ENCODE assay signal across 20 cellular contexts in the genomic region with DNA sequence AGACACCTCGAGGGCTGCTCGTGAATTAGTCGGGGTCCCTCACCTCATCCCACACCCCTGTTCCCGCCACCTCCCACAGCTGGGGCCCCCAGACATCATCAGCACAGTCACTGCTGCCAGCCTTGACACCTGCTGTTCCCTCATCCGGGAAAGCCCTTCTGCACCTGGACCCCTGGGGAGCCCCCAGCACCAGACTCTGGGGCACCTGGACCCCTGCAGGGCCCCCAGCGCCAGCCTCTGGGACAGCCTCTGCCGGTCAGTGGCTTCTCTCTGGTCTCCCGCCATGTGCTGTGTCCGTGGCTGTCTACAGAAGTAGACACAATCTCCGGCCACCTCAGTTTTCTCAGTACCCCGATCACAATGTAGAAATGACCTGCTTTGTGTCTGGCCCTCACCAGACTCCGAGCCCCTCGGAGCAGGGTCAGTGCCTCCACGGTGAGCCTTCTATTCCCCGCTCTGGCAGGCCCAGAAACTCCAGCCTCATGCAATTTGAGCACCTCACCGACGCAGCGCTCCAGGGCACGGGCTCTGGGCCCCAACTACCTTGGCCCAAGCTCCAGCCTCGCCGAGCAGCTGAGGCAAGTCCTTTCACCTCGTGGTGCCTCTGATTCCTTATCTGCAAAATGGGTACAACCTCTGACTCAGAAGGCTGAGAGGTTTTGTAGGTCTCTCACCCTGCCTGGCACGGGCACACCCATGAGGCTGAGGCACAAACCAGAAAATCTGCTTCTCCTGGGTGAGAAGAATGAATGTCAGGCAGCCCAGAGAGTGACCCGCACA.
DNase-seq lines count a peak whose midpoint lies in the region; TF ChIP-seq lines count a peak whose summit lies in the region.
"Had no signal": no experiment of that assay in that cellular context is flagged by ENCODE, and none has a peak within 500 bp of the region (broad histone marks: within the 10 kb centered on the region; RNA-seq: fewer than 3 reads in every experiment).

No MANE protein-coding gene starts in this region.

- no peaks in the 10 kb centered on the region for H3K27me3 Mint-ChIP-seq in mesothelial cell of epicardium (ENCODE audit: low read depth)
- H3K27me3 Mint-ChIP-seq in type B pancreatic cell, result no peaks in the 10 kb centered on the region
- no peaks in the 10 kb centered on the region for H3K27me3 Mint-ChIP-seq in osteocyte (ENCODE audit: unreplicated experiment)

- H3K4me3 Mint-ChIP-seq in mesothelial cell of epicardium, result no peak overlapping the region
- H3K4me3 Mint-ChIP-seq in type B pancreatic cell, result no peak overlapping the region
- no peak overlapping the region for H3K4me3 Mint-ChIP-seq in osteocyte (ENCODE audit: unreplicated experiment)
- H3K4me3 Mint-ChIP-seq: activated CD8-positive, alpha-beta memory T cell treated with anti-CD3 and anti-CD28 coated beads, Interleukin-2, amount 10 ng/mL, durations not matched to agents 7 days and 5 days; activated naive CD4-positive, alpha-beta T cell treated with anti-CD3 and anti-CD28 coated beads, Interleukin-2, amount 10 ng/mL, durations not matched to agents 7 days and 5 days; CD8-positive, alpha-beta T cell; memory B cell; naive thymus-derived CD4-positive, alpha-beta T cell had no signal

- no peaks in the 10 kb centered on the region for H3K9me3 ChIP-seq in breast epithelium

- no peaks in the 10 kb centered on the region for H3K36me3 Mint-ChIP-seq in mesothelial cell of epicardium
- no peaks in the 10 kb centered on the region for H3K36me3 Mint-ChIP-seq in type B pancreatic cell
- no peaks in the 10 kb centered on the region for H3K36me3 Mint-ChIP-seq in osteocyte (ENCODE audit: unreplicated experiment)
- H3K36me3 Mint-ChIP-seq: activated CD8-positive, alpha-beta memory T cell treated with anti-CD3 and anti-CD28 coated beads, Interleukin-2, amount 10 ng/mL, durations not matched to agents 7 days and 5 days; activated naive CD4-positive, alpha-beta T cell treated with anti-CD3 and anti-CD28 coated beads, Interleukin-2, amount 10 ng/mL, durations not matched to agents 7 days and 5 days; CD8-positive, alpha-beta T cell; memory B cell; naive thymus-derived CD4-positive, alpha-beta T cell had no signal

- no peak for TF ChIP-seq CTCF in breast epithelium (IDR thresholded peaks at IDR 0.05)
- TF ChIP-seq CTCF in mesothelial cell of epicardium (IDR thresholded peaks at IDR 0.05; ENCODE audit: unreplicated experiment), result no peak
- no peak for TF ChIP-seq CTCF in type B pancreatic cell (conservative IDR thresholded peaks at IDR 0.05)
- TF ChIP-seq CTCF in osteocyte (IDR thresholded peaks at IDR 0.05), result no peak

- H3K4me1 Mint-ChIP-seq in mesothelial cell of epicardium, result peaks cover 77% of the 10 kb centered on the region
- peaks cover 51% of the 10 kb centered on the region for H3K4me1 Mint-ChIP-seq in type B pancreatic cell (ENCODE audit: unreplicated experiment)
- H3K4me1 Mint-ChIP-seq in osteocyte (ENCODE audit: unreplicated experiment), result peaks cover 49% of the 10 kb centered on the region
- H3K4me1 Mint-ChIP-seq: activated CD8-positive, alpha-beta memory T cell treated with anti-CD3 and anti-CD28 coated beads, Interleukin-2, amount 10 ng/mL, durations not matched to agents 7 days and 5 days; activated naive CD4-positive, alpha-beta T cell treated with anti-CD3 and anti-CD28 coated beads, Interleukin-2, amount 10 ng/mL, durations not matched to agents 7 days and 5 days; memory B cell had no signal

- no peaks in the 10 kb centered on the region for H3K36me3 ChIP-seq in breast epithelium

- no peaks in the 10 kb centered on the region for H3K27me3 ChIP-seq in breast epithelium

- H3K4me1 ChIP-seq in breast epithelium, result peaks cover 4 to 12% of the 10 kb centered on the region in 2 donors

- H3K4me3 ChIP-seq in breast epithelium, result no peak overlapping the region

- H3K9me3 Mint-ChIP-seq in mesothelial cell of epicardium (no peaks in the 10 kb centered on the region), type B pancreatic cell (no peaks in the 10 kb centered on the region), osteocyte (ENCODE audit: unreplicated experiment) (no peaks in the 10 kb centered on the region)
- H3K9me3 Mint-ChIP-seq: activated naive CD4-positive, alpha-beta T cell treated with anti-CD3 and anti-CD28 coated beads, Interleukin-2, amount 10 ng/mL, durations not matched to agents 7 days and 5 days; CD8-positive, alpha-beta T cell; memory B cell had no signal

- DNase-seq in NCI-H69 (lab: John Stamatoyannopoulos, UW) (peak; percentile 14), breast epithelium (ENCODE audit: low spot score in 2 of 2) (no peak), mesothelial cell of epicardium (ENCODE audit: low spot score in 2 of 2, unreplicated experiment in 2 of 2) (no peak), type B pancreatic cell (ENCODE audit: extremely low spot score, unreplicated experiment) (no peak), osteocyte (ENCODE audit: extremely low spot score, unreplicated experiment) (no peak), AML-193 (lab: John Stamatoyannopoulos, UW) (no peak)
- no peak for DNase-seq in effector CD8-positive, alpha-beta T cell (lab: John Stamatoyannopoulos, UW)
- DNase-seq: activated CD4-positive, alpha-beta T cell treated with anti-CD3 and anti-CD28 coated beads for 48 hours; activated CD8-positive, alpha-beta memory T cell treated with anti-CD3 and anti-CD28 coated beads, Interleukin-2, amount 10 ng/mL, durations not matched to agents 7 days and 5 days; activated naive CD4-positive, alpha-beta T cell treated with anti-CD3 and anti-CD28 coated beads, Interleukin-2, amount 10 ng/mL, durations not matched to agents 7 days and 5 days; anterior cingulate cortex; CD8-positive, alpha-beta T cell; HCEC 1CT; kidney glomerular epithelial cell; naive thymus-derived CD4-positive, alpha-beta T cell; NCI-H1436 treated with DMSO at 0.1 percent for 48 hours; NCI-H2171 treated with DMSO at 0.1 percent for 48 hours; NCI-H526; SHP77 treated with DMSO at 0.1 percent for 48 hours had no signal

- intact Hi-C loops in breast epithelium (cut with DNase I; ENCODE audit: low total_unique reads), result loop anchor here (2.0 kb wide), 1 partner anchor 165 kb away; no protein-coding TSS in a partner anchor

- TF ChIP-seq POLR2A in breast epithelium (IDR thresholded peaks at IDR 0.05), result no peak

- peak overlapping the region; percentile 93 to 94 for H3K27ac ChIP-seq in breast epithelium

- H3K27ac Mint-ChIP-seq in mesothelial cell of epicardium, result peak overlapping the region; percentile 71
- peak overlapping the region; percentile 74 for H3K27ac Mint-ChIP-seq in type B pancreatic cell
- no peak overlapping the region for H3K27ac Mint-ChIP-seq in osteocyte (ENCODE audit: unreplicated experiment)
- H3K27ac Mint-ChIP-seq: activated CD8-positive, alpha-beta memory T cell treated with anti-CD3 and anti-CD28 coated beads, Interleukin-2, amount 10 ng/mL, durations not matched to agents 7 days and 5 days; activated naive CD4-positive, alpha-beta T cell treated with anti-CD3 and anti-CD28 coated beads, Interleukin-2, amount 10 ng/mL, durations not matched to agents 7 days and 5 days; CD8-positive, alpha-beta T cell; memory B cell; naive thymus-derived CD4-positive, alpha-beta T cell had no signal
